ENCODE assay signal across 8 cellular contexts in the genomic region with DNA sequence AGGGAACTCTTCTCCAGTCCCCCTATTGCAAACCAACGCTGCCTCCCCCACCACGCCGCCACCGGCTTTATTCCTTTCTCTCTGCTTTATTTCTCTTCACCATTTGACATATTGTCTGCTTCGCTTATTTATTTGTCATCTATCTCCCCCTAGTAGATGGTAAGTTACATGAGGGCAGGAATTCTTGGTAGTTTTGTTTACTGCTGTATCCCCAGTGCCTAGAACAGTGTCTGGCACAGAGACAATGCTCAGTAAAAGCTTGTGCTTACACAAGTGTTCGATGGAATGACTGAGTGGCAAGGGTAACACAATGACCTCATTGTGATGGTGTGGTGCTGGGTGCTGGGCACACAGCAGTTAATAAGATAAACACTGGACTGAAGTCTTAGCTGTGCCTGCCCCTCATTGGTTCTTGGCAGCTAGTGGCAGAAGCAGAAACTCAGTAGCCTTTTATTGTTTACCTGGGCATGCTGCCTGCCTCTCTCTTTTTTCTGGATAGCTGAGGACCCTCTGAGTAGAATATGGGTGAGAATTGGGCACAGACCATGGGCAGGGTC. TPM values are rescaled to one million over a fixed set of nuclear protein-coding genes. Genes with fewer than 3 reads are reported as not detected.
DNase-seq lines count a peak whose midpoint lies in the region; TF ChIP-seq lines count a peak whose summit lies in the region.
"Not testable (repeated sequence)": the region's sequence is repeated elsewhere in the genome, so short reads cannot be mapped to it uniquely, and the experiment has no call there.
"Had no signal": no experiment of that assay in that cellular context is flagged by ENCODE, and none has a peak within 500 bp of the region (broad histone marks: within the 10 kb centered on the region; RNA-seq: fewer than 3 reads in every experiment).

No MANE protein-coding gene starts in this region.

- not testable (repeated sequence) for H3K4me2 ChIP-seq in mammary epithelial cell (ENCODE audit: insufficient read depth, low read depth, low read length); hepatocyte

- H2AFZ ChIP-seq in mammary epithelial cell (ENCODE audit: low read depth, low read length); hepatocyte: not testable (repeated sequence)

- H3K9ac ChIP-seq in mammary epithelial cell (ENCODE audit: insufficient read depth, low read length), result not testable (repeated sequence)
- H3K9ac ChIP-seq in liver (ENCODE audit: low read depth in 1 of 2, low read length in 2 of 2), result peak overlapping the region in 1 of 2 donors; percentile 47
- peak overlapping the region; percentile 23 for H3K9ac ChIP-seq in mucosa of stomach (ENCODE audit: low read length)

- H4K20me1 ChIP-seq in mammary epithelial cell (ENCODE audit: insufficient read depth, low read length); hepatocyte (ENCODE audit: insufficient read depth, poor library complexity, severe bottlenecking): not testable (repeated sequence)

- intact Hi-C loops in mammary epithelial cell (cut with micrococcal nuclease); thyroid gland (cut with DNase I): not testable (repeated sequence)

- in situ Hi-C loops in mammary epithelial cell (cut with MboI; ENCODE audit: low sequenced_read_pairs in 2 of 2), result not testable (repeated sequence)

- not testable (repeated sequence) for TF ChIP-seq RAD21 in liver (IDR thresholded peaks at IDR 0.05)

- H3K27ac ChIP-seq in mammary epithelial cell (ENCODE audit: insufficient read depth, low read depth, low read length) (peak overlapping the region; percentile 22), hepatocyte (peak overlapping the region; percentile 86), liver (ENCODE audit: low read depth in 1 of 2, low read length in 2 of 2) (peak overlapping the region; percentile 28 to 73), thyroid gland (peak overlapping the region; percentile 46 to 99 (median 93))

- H3K9me2 ChIP-seq in hepatocyte (replicated peaks; ENCODE audit: insufficient read depth), result not testable (repeated sequence)

- not testable (repeated sequence) for H3K4me3 ChIP-seq in mammary epithelial cell (replicated peaks in 1 of 3; ENCODE audit: insufficient read depth in 1 of 3, low read depth in 2 of 3, low read length in 3 of 3); hepatocyte; liver (ENCODE audit: low read depth in 1 of 3, low read length in 3 of 3); mucosa of stomach (ENCODE audit: low read length); thyroid gland (replicated peaks in 1 of 3)

- DNase-seq in DMS53 (lab: John Stamatoyannopoulos, UW), result peak; percentile 87
- peak; percentile 51 for DNase-seq in NCI-H774 (lab: John Stamatoyannopoulos, UW)
- DNase-seq in mammary epithelial cell, result peak; percentile 36
- not testable (repeated sequence) for DNase-seq in hepatocyte (ENCODE audit: low spot score); thyroid gland

- not testable (repeated sequence) for H3K36me3 ChIP-seq in mammary epithelial cell (ENCODE audit: insufficient read depth, low read length); hepatocyte (replicated peaks; ENCODE audit: insufficient read depth, low read depth); liver (ENCODE audit: control insufficient read depth in 4 of 4, insufficient read depth in 3 of 4, low read depth in 1 of 4, low read length in 3 of 4); mucosa of stomach (ENCODE audit: control insufficient read depth, insufficient read depth, low read length); thyroid gland

- dilution Hi-C loops in mammary epithelial cell (cut with HindIII; ENCODE audit: low sequenced_read_pairs), result not testable (repeated sequence)

- H3K79me2 ChIP-seq in mammary epithelial cell (ENCODE audit: insufficient read depth, low read length); hepatocyte: not testable (repeated sequence)

- not testable (repeated sequence) for H3K27me3 ChIP-seq in mammary epithelial cell (ENCODE audit: insufficient read depth, low read length); liver (ENCODE audit: control insufficient read depth in 4 of 4, insufficient read depth in 4 of 4, low read length in 3 of 4); mucosa of stomach (ENCODE audit: control insufficient read depth, insufficient read depth, low read length); thyroid gland
- H3K27me3 ChIP-seq in hepatocyte, result peaks cover 15% of the 10 kb centered on the region

- TF ChIP-seq POLR2A in thyroid gland (IDR thresholded peaks at IDR 0.05), result not testable (repeated sequence)

- H3K9me3 ChIP-seq in mammary epithelial cell (replicated peaks; ENCODE audit: insufficient read depth, low read length); hepatocyte (ENCODE audit: low read depth); liver (ENCODE audit: control insufficient read depth in 4 of 4, low read length in 3 of 4); mucosa of stomach (ENCODE audit: control insufficient read depth, low read length); thyroid gland: not testable (repeated sequence)

- 38% methylated on average over 3 of the region's 6 CpGs for WGBS in mammary epithelial cell (ENCODE audit: low coverage, missing lambda C conversion rate)
- 30% methylated on average over 6 of the region's 6 CpGs for WGBS in hepatocyte (ENCODE audit: low lambda C conversion rate, missing lambda C conversion rate)
- 19% methylated on average over 6 of the region's 6 CpGs for WGBS in liver
- 28 to 39% methylated on average over 4 of the region's 6 CpGs for WGBS in thyroid gland, 2 donors

- CTCF ChIA-PET in mammary epithelial cell (lab: Charles Lee; ENCODE audit: low non-redundant PET), result not testable (repeated sequence)

- not testable (repeated sequence) for TF ChIP-seq CTCF in mammary epithelial cell (conservative IDR thresholded peaks at IDR 0.05 in 1 of 2, IDR thresholded peaks at IDR 0.05 in 1 of 2; ENCODE audit: extremely low read depth in 1 of 2, insufficient read depth in 1 of 2, low read depth in 1 of 2, low read length in 2 of 2); hepatocyte (IDR thresholded peaks at IDR 0.05; ENCODE audit: poor library complexity); liver (IDR thresholded peaks at IDR 0.05; ENCODE audit: low read depth, low read length, missing input control); thyroid gland (IDR thresholded peaks at IDR 0.05)

- BruUV-seq in mammary epithelial cell (replicated peaks; lab: Mats Ljungman, UMichigan), result not testable (repeated sequence)

- H3K4me1 ChIP-seq in mammary epithelial cell (ENCODE audit: insufficient read depth, low read length) (peaks cover 36% of the 10 kb centered on the region), hepatocyte (ENCODE audit: insufficient read depth) (peaks cover 17% of the 10 kb centered on the region), liver (ENCODE audit: control insufficient read depth in 4 of 4, insufficient read depth in 4 of 4, low read length in 3 of 4) (peaks cover 14 to 39% (median 28%) of the 10 kb centered on the region in 4 donors), mucosa of stomach (ENCODE audit: control insufficient read depth, insufficient read depth, low read length) (peaks cover 36% of the 10 kb centered on the region), thyroid gland (peaks cover 54 to 68% of the 10 kb centered on the region in 2 donors)

RNA-seq across cellular contexts. Expression of a gene that starts 9.5 kb away (rescaled TPM):
- 10 to 100 TPM in 1 of 2 donors, 1 to 10 TPM in 1; 3.3 to 16.1 TPM for total RNA-seq in mammary epithelial cell
- polyA plus RNA-seq in mammary epithelial cell, result 0.79 TPM
- polyA minus RNA-seq in mammary epithelial cell, result not detected
- total RNA-seq in hepatocyte, result 0.20 TPM in 1 of 2 replicates, not detected in the other
- polyA plus RNA-seq in hepatocyte, result 0.05 and 0.16 TPM in 2 replicates
- under 1 TPM; 0.09 to 0.17 TPM for total RNA-seq in liver
- polyA plus RNA-seq in liver, result under 1 TPM; 0.50 to 0.85 TPM
- 1,000 to 10,000 TPM; 1,318 to 2,156 (median 1,767) TPM for total RNA-seq in thyroid gland
- total RNA-seq: H7 had no signal

Comparison
In these comparisons a context has a peak if more than half of its experiments do, and no peak if none do; other contexts are left out.
1. H3K27ac ChIP-seq: peak in every context shown above with its lines; median percentile 93 in thyroid gland; 86 in hepatocyte; 50 in liver; 22 in mammary epithelial cell.
2. RNA of a gene that starts 9.5 kb away (total RNA-seq): 1,318 to 2,156 TPM in thyroid gland; 3.3 to 16.1 TPM in mammary epithelial cell, 0.20 TPM in hepatocyte and 0.09 to 0.17 TPM in liver; every median in the first group is over 10 times any median in the second.